In the genomic region with DNA sequence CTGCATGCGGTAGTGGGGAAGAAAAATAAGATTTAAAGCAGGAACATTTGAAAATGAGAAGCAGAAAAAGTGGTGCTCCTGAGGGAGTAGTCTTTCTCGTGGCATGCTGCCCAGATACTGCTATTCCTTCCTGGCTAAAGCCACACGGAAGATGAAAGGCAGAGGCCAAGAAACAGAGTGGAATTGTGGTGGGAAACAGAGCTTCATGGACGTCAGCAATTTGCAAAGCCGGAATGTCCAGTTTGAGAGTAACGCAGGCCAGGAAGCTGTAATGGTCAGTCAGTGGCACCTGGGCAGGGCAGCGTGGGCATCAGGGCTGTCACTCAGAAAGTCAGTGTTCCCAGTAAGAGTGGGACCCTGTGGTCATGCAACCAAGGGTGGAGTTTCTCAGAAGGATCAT, we compare ENCODE assay signal across 19 cellular contexts.
DNase-seq lines count a peak whose midpoint lies in the region; ATAC-seq and TF ChIP-seq lines count a peak whose summit lies in the region.
"Had no signal": no experiment of that assay in that cellular context is flagged by ENCODE, and none has a peak within 500 bp of the region (broad histone marks: within the 10 kb centered on the region; RNA-seq: fewer than 3 reads in every experiment).

No MANE protein-coding gene starts in this region.

- no peaks in the 10 kb centered on the region for H3K9me3 Mint-ChIP-seq in activated CD4-positive, alpha-beta T cell treated with anti-CD3 and anti-CD28 coated beads, Interleukin-2, amount 10 ng/mL, durations not matched to agents 24 days and 14 days
- H3K9me3 Mint-ChIP-seq: CD4-positive, alpha-beta T cell had no signal

- H3K9me3 ChIP-seq in PC-3 (ENCODE audit: low read length) (no peaks in the 10 kb centered on the region), parathyroid adenoma (ENCODE audit: control insufficient read depth, low read length) (no peaks in the 10 kb centered on the region), thyroid gland (no peaks in the 10 kb centered on the region)

- CTCF ChIA-PET in PC-3 (lab: Charles Lee), result no interaction called here

- POLR2A ChIA-PET in PC-3 (lab: Charles Lee; ENCODE audit: unreplicated experiment), result no interaction called here

- no peaks in the 10 kb centered on the region for H3K9me2 ChIP-seq in PC-3 (replicated peaks; ENCODE audit: low read length)

- H3K9ac ChIP-seq in PC-3 (ENCODE audit: low read length), result no peak overlapping the region
- H3K9ac ChIP-seq in parathyroid adenoma, result no peak overlapping the region

- ATAC-seq in PC-3, result no peak
- no peak for ATAC-seq in HG03039 (IDR thresholded peaks at IDR 0.05; ENCODE audit: unreplicated experiment)
- ATAC-seq: HepG2, Right ventricle myocardium inferior, SK-N-SH treated with all-trans-retinoic acid at 6 μM for 48 hours had no signal

- BruUV-seq in PC-3 (replicated peaks; lab: Mats Ljungman, UMichigan), result no TSS peak

- H2AFZ ChIP-seq in PC-3 (ENCODE audit: low read length) (no peak overlapping the region), parathyroid adenoma (peak overlapping the region; percentile 68)

- H3K27ac ChIP-seq in PC-3 (ENCODE audit: low read length), result no peak overlapping the region
- H3K27ac ChIP-seq in parathyroid adenoma, result peak overlapping the region; percentile 79
- peak overlapping the region; percentile 17 to 36 (median 20) for H3K27ac ChIP-seq in thyroid gland

- no peak for TF ChIP-seq CTCF in PC-3 (conservative IDR thresholded peaks at IDR 0.05; ENCODE audit: low read depth, low read length)
- TF ChIP-seq CTCF in parathyroid adenoma (IDR thresholded peaks at IDR 0.05), result no peak
- TF ChIP-seq CTCF in thyroid gland (IDR thresholded peaks at IDR 0.05), result no peak

- no peaks in the 10 kb centered on the region for H3K4me1 ChIP-seq in PC-3 (ENCODE audit: insufficient read depth, low read length)
- H3K4me1 ChIP-seq in parathyroid adenoma, result peaks cover 3% of the 10 kb centered on the region
- H3K4me1 ChIP-seq in thyroid gland, result peaks cover 4 to 13% of the 10 kb centered on the region in 2 donors

- intact Hi-C loops in PC-3 (cut with micrococcal nuclease), result no loop called here
- intact Hi-C loops in thyroid gland (cut with DNase I), result no loop called here
- intact Hi-C loops in activated CD4-positive, alpha-beta T cell treated with anti-CD3 and anti-CD28 coated beads, Interleukin-2, amount 10 ng/mL, durations not matched to agents 24 days and 14 days (cut with micrococcal nuclease), result no loop called here

- H3K4me2 ChIP-seq in PC-3 (ENCODE audit: low read length), result no peak overlapping the region
- H3K4me2 ChIP-seq in parathyroid adenoma (ENCODE audit: low read length), result no peak overlapping the region

- H3K4me3 Mint-ChIP-seq in activated CD4-positive, alpha-beta T cell treated with anti-CD3 and anti-CD28 coated beads, Interleukin-2, amount 10 ng/mL, durations not matched to agents 24 days and 14 days, result no peak overlapping the region
- H3K4me3 Mint-ChIP-seq: B cell; CD4-positive, alpha-beta T cell had no signal

- no peaks in the 10 kb centered on the region for H3K27me3 Mint-ChIP-seq in activated CD4-positive, alpha-beta T cell treated with anti-CD3 and anti-CD28 coated beads, Interleukin-2, amount 10 ng/mL, durations not matched to agents 24 days and 14 days
- H3K27me3 Mint-ChIP-seq: B cell had no signal

- H3K27ac Mint-ChIP-seq in activated CD4-positive, alpha-beta T cell treated with anti-CD3 and anti-CD28 coated beads, Interleukin-2, amount 10 ng/mL, durations not matched to agents 24 days and 14 days, result no peak overlapping the region
- H3K27ac Mint-ChIP-seq: B cell; CD4-positive, alpha-beta T cell had no signal

- H4K20me1 ChIP-seq in PC-3 (ENCODE audit: low read length), result no peaks in the 10 kb centered on the region

- no peaks in the 10 kb centered on the region for H3F3A ChIP-seq in PC-3 (ENCODE audit: low read length, unreplicated experiment)

- no peaks in the 10 kb centered on the region for H3K36me3 Mint-ChIP-seq in activated CD4-positive, alpha-beta T cell treated with anti-CD3 and anti-CD28 coated beads, Interleukin-2, amount 10 ng/mL, durations not matched to agents 24 days and 14 days (ENCODE audit: low read depth)

- H3K27me3 ChIP-seq in PC-3 (ENCODE audit: low read length) (no peaks in the 10 kb centered on the region), parathyroid adenoma (ENCODE audit: control insufficient read depth, insufficient read depth, low read length) (no peaks in the 10 kb centered on the region), thyroid gland (no peaks in the 10 kb centered on the region)

- H3K4me3 ChIP-seq in PC-3 (ENCODE audit: low read length), result no peak overlapping the region
- H3K4me3 ChIP-seq in parathyroid adenoma (ENCODE audit: low read depth, low read length), result no peak overlapping the region
- no peak overlapping the region for H3K4me3 ChIP-seq in thyroid gland (replicated peaks in 1 of 3)

- H3K79me2 ChIP-seq in PC-3 (ENCODE audit: low read length) (no peaks in the 10 kb centered on the region), parathyroid adenoma (no peaks in the 10 kb centered on the region)

- DNase-seq in PC-3, result peak; percentile 5
- peak; percentile 17 for DNase-seq in left kidney (ENCODE audit: low read depth, low spot score)
- peak; percentile 55 to 64 for DNase-seq in thyroid gland
- DNase-seq in activated CD4-positive, alpha-beta T cell treated with anti-CD3 and anti-CD28 coated beads, Interleukin-2, amount 10 ng/mL, durations not matched to agents 24 days and 14 days, result no peak
- no peak for DNase-seq in Kasumi-1 (lab: John Stamatoyannopoulos, UW)
- no peak for DNase-seq in NCI-H226
- DNase-seq: CD4-positive, alpha-beta T cell; H7; Karpas-422; NCI-H1417; NCI-H2081; NCI-H2227 treated with DMSO at 0.1 percent for 48 hours; NCI-H526 treated with DMSO at 0.1 percent for 48 hours had no signal

- H3K4me1 Mint-ChIP-seq in activated CD4-positive, alpha-beta T cell treated with anti-CD3 and anti-CD28 coated beads, Interleukin-2, amount 10 ng/mL, durations not matched to agents 24 days and 14 days, result no peaks in the 10 kb centered on the region
- H3K4me1 Mint-ChIP-seq: B cell had no signal

- WGBS in thyroid gland, 2 donors, result 7 to 17% methylated on average over 7 of the region's 7 CpGs

- H3K36me3 ChIP-seq in PC-3 (ENCODE audit: low read depth, low read length), result no peaks in the 10 kb centered on the region
- H3K36me3 ChIP-seq in parathyroid adenoma (ENCODE audit: control insufficient read depth, insufficient read depth, low read length), result no peaks in the 10 kb centered on the region
- H3K36me3 ChIP-seq in thyroid gland, result no peaks in the 10 kb centered on the region

- TF ChIP-seq POLR2A in thyroid gland (IDR thresholded peaks at IDR 0.05), result no peak

Comparison
In these comparisons a context has a peak if more than half of its experiments do, and no peak if none do; other contexts are left out.
1. DNase-seq: peak in PC-3 (single experiment), left kidney (single experiment) and thyroid gland (2 of 2); none in activated CD4-positive, alpha-beta T cell treated with anti-CD3 and anti-CD28 coated beads, Interleukin-2, amount 10 ng/mL, durations not matched to agents 24 days and 14 days (single experiment), Kasumi-1 (0 of 2) and NCI-H226 (single experiment).